In genomic region chrX:155966876-155967275, GRCh38 we compare ENCODE assay signal across 10 cellular contexts. TPM values are rescaled to one million over a fixed set of nuclear protein-coding genes. Genes with fewer than 3 reads are reported as not detected.
A peak's percentile ranks its signal among the peaks of the same experiment; 100 is the strongest.
DNase-seq lines count a peak whose midpoint lies in the region; ATAC-seq and TF ChIP-seq lines count a peak whose summit lies in the region.
"Had no signal": no experiment of that assay in that cellular context is flagged by ENCODE, and none has a peak within 500 bp of the region (broad histone marks: within the 10 kb centered on the region; RNA-seq: fewer than 3 reads in every experiment).

No MANE protein-coding gene starts in this region.

- no peak for TF ChIP-seq POLR2A in esophagus squamous epithelium (IDR thresholded peaks at IDR 0.05)

- H3K36me3 Mint-ChIP-seq in brain, result no peaks in the 10 kb centered on the region
- H3K36me3 Mint-ChIP-seq in progenitor cell of endocrine pancreas (ENCODE audit: insufficient read depth), result peaks cover 1% of the 10 kb centered on the region

- no peaks in the 10 kb centered on the region for H3K4me1 Mint-ChIP-seq in brain
- H3K4me1 Mint-ChIP-seq in progenitor cell of endocrine pancreas (ENCODE audit: low read depth), result no peaks in the 10 kb centered on the region

- H3K9me3 Mint-ChIP-seq in brain (peaks cover 8 to 63% (median 21%) of the 10 kb centered on the region in 5 experiments), progenitor cell of endocrine pancreas (ENCODE audit: low read depth) (peaks cover 48% of the 10 kb centered on the region)

- H3K4me1 ChIP-seq in esophagus squamous epithelium, result no peaks in the 10 kb centered on the region
- H3K4me1 ChIP-seq: BLaER1 treated with 17β-estradiol and CSF1 and Interleukin-3, amounts not matched to agents 10 nM and 100 nM had no signal

- H3K27ac Mint-ChIP-seq in brain, result no peak overlapping the region
- no peak overlapping the region for H3K27ac Mint-ChIP-seq in progenitor cell of endocrine pancreas

- no peaks in the 10 kb centered on the region for H3K36me3 ChIP-seq in esophagus squamous epithelium
- H3K36me3 ChIP-seq: BLaER1 treated with 17β-estradiol and CSF1 and Interleukin-3, amounts not matched to agents 10 nM and 100 nM had no signal

- H3K9me3 ChIP-seq in esophagus squamous epithelium, result peaks cover 0 to 21% (median 0%) of the 10 kb centered on the region in 3 donors

- H3K4me3 ChIP-seq in esophagus squamous epithelium, result no peak overlapping the region
- H3K4me3 ChIP-seq: BLaER1 treated with 17β-estradiol and CSF1 and Interleukin-3, amounts not matched to agents 10 nM and 100 nM had no signal

- ATAC-seq in HG03439 (IDR thresholded peaks at IDR 0.05; ENCODE audit: unreplicated experiment) (peak; percentile 53), HG03520 (IDR thresholded peaks at IDR 0.05; ENCODE audit: unreplicated experiment) (no peak)

- no peak overlapping the region for H3K4me3 Mint-ChIP-seq in brain
- no peak overlapping the region for H3K4me3 Mint-ChIP-seq in progenitor cell of endocrine pancreas (ENCODE audit: low read depth)

- H3K27me3 Mint-ChIP-seq in brain, result peaks cover 4% of the 10 kb centered on the region
- no peaks in the 10 kb centered on the region for H3K27me3 Mint-ChIP-seq in progenitor cell of endocrine pancreas

- no peak overlapping the region for H3K27ac ChIP-seq in esophagus squamous epithelium
- H3K27ac ChIP-seq: BLaER1 treated with 17β-estradiol and CSF1 and Interleukin-3, amounts not matched to agents 10 nM and 100 nM had no signal

- WGBS in esophagus squamous epithelium, 2 donors, result 42 to 54% methylated on average over 8 of the region's 8 CpGs

- peak; percentile 64 for DNase-seq in NCI-H2107 treated with DMSO at 0.1 percent for 48 hours (lab: John Stamatoyannopoulos, UW; ENCODE audit: unreplicated experiment)
- DNase-seq in NCI-H2107 (lab: John Stamatoyannopoulos, UW), result no peak
- DNase-seq in OCI-M1 (lab: John Stamatoyannopoulos, UW), result peak; percentile 67
- no peak for DNase-seq in progenitor cell of endocrine pancreas (ENCODE audit: low spot score, unreplicated experiment)
- DNase-seq in esophagus squamous epithelium (lab: John Stamatoyannopoulos, UW), result no peak

- TF ChIP-seq CTCF in brain (conservative IDR thresholded peaks at IDR 0.05) (peak; percentile 59 to 72), progenitor cell of endocrine pancreas (IDR thresholded peaks at IDR 0.05; ENCODE audit: unreplicated experiment) (peak; percentile 50), esophagus squamous epithelium (IDR thresholded peaks at IDR 0.05) (peak in 1 of 6 experiments; percentile 21)

- intact Hi-C loops in esophagus squamous epithelium (cut with DNase I), result no loop called here

- H3K27me3 ChIP-seq in esophagus squamous epithelium, result no peaks in the 10 kb centered on the region
- H3K27me3 ChIP-seq: BLaER1 treated with 17β-estradiol and CSF1 and Interleukin-3, amounts not matched to agents 10 nM and 100 nM had no signal

RNA-seq across cellular contexts. Expression of gene IL9R, which starts 30.6 kb away (rescaled TPM):
- polyA plus RNA-seq in brain (ENCODE audit: insufficient read depth, low read depth, low replicate concordance), result not detected
- 0.13 TPM in 1 of 2 replicates, not detected in the other for total RNA-seq in progenitor cell of endocrine pancreas
- 1 to 10 TPM in 1 of 4 donors, under 1 TPM in 1, not detected in 2; 0.57 to 1.4 TPM for total RNA-seq in esophagus squamous epithelium
- total RNA-seq: skeletal muscle tissue had no signal

Comparison
In these comparisons a context has a peak if more than half of its experiments do, and no peak if none do; other contexts are left out.
1. DNase-seq: peak in NCI-H2107 treated with DMSO at 0.1 percent for 48 hours (single experiment) and OCI-M1 (single experiment); none in NCI-H2107 (single experiment), progenitor cell of endocrine pancreas (single experiment) and esophagus squamous epithelium (single experiment).